In genomic region chr11:77073328-77074001, GRCh38 we compare ENCODE assay signal across 8 cellular contexts. TPM values are rescaled to one million over a fixed set of nuclear protein-coding genes. Genes with fewer than 3 reads are reported as not detected.
DNase-seq lines count a peak whose midpoint lies in the region; ATAC-seq, FAIRE-seq and TF ChIP-seq lines count a peak whose summit lies in the region.

No MANE protein-coding gene starts in this region.

- FAIRE-seq in GM12891 (lab: Jason Lieb, UNC), result no peak

- DNase-seq in activated naive CD4-positive, alpha-beta T cell treated with anti-CD3 and anti-CD28 coated beads, Interleukin-2, amount 50 U/mL, for 72 hours (ENCODE audit: low spot score in 2 of 2), result no peak
- no peak for DNase-seq in activated naive CD4-positive, alpha-beta T cell treated with anti-CD3 and anti-CD28 coated beads for 36 hours
- peak in 33 of 58 donors; percentile 13 to 85 (median 36) for DNase-seq in anterior cingulate cortex (lab: John Stamatoyannopoulos, UW)
- peak; percentile 87 for DNase-seq in left ventricle myocardium superior
- peak; percentile 90 for DNase-seq in sciatic nerve (ENCODE audit: low spot score)
- no peak for DNase-seq in GM12891 (ENCODE audit: insufficient read length, low spot score)
- DNase-seq in SIG-M5 (lab: John Stamatoyannopoulos, UW), result no peak

- H3K27me3 Mint-ChIP-seq in activated naive CD4-positive, alpha-beta T cell treated with anti-CD3 and anti-CD28 coated beads for 36 hours (ENCODE audit: low read depth), result no peaks in the 10 kb centered on the region

- peak overlapping the region in 1 of 2 donors; percentile 73 for H3K27ac Mint-ChIP-seq in activated naive CD4-positive, alpha-beta T cell treated with anti-CD3 and anti-CD28 coated beads, Interleukin-2, amount 50 U/mL, for 72 hours
- no peak overlapping the region for H3K27ac Mint-ChIP-seq in activated naive CD4-positive, alpha-beta T cell treated with anti-CD3 and anti-CD28 coated beads for 36 hours

- CTCF ChIA-PET in activated naive CD4-positive, alpha-beta T cell treated with anti-CD3 and anti-CD28 coated beads for 36 hours (lab: Charles Lee), result interaction anchor here (1.0 to 4.1 kb wide), 2 partner anchors 9 to 18 kb away, joined by 4 to 19 read pairs; no protein-coding TSS in a partner anchor

- intact Hi-C loops in activated naive CD4-positive, alpha-beta T cell treated with anti-CD3 and anti-CD28 coated beads for 36 hours (cut with micrococcal nuclease), result no loop called here
- intact Hi-C loops in left ventricle myocardium superior (cut with micrococcal nuclease), result no loop called here
- intact Hi-C loops in sciatic nerve (cut with DNase I), result no loop called here

- H3K36me3 Mint-ChIP-seq in activated naive CD4-positive, alpha-beta T cell treated with anti-CD3 and anti-CD28 coated beads, Interleukin-2, amount 50 U/mL, for 72 hours, result no peaks in the 10 kb centered on the region
- H3K36me3 Mint-ChIP-seq in activated naive CD4-positive, alpha-beta T cell treated with anti-CD3 and anti-CD28 coated beads for 36 hours (ENCODE audit: low read depth), result no peaks in the 10 kb centered on the region

- peak; percentile 24 to 71 for ATAC-seq in activated naive CD4-positive, alpha-beta T cell treated with anti-CD3 and anti-CD28 coated beads, Interleukin-2, amount 50 U/mL, for 72 hours
- ATAC-seq in left ventricle myocardium superior (peak; percentile 98), sciatic nerve (peak; percentile 98)
- ATAC-seq in activated CD4-positive, CD25-positive, alpha-beta regulatory T cell treated with anti-CD3 and anti-CD28 coated beads, Interleukin-2, amount 50 U/mL, for 24 hours, result no peak

- no peak for TF ChIP-seq POLR2A in GM12891 (IDR thresholded peaks at IDR 0.05; ENCODE audit: low read depth, low read length)

- peaks cover 13% of the 10 kb centered on the region for H3K4me1 Mint-ChIP-seq in activated naive CD4-positive, alpha-beta T cell treated with anti-CD3 and anti-CD28 coated beads for 36 hours (ENCODE audit: low read depth)

- no peaks in the 10 kb centered on the region for H3K9me3 Mint-ChIP-seq in activated naive CD4-positive, alpha-beta T cell treated with anti-CD3 and anti-CD28 coated beads, Interleukin-2, amount 50 U/mL, for 72 hours
- H3K9me3 Mint-ChIP-seq in activated naive CD4-positive, alpha-beta T cell treated with anti-CD3 and anti-CD28 coated beads for 36 hours, result peaks cover 3% of the 10 kb centered on the region

- H3K4me3 Mint-ChIP-seq in activated naive CD4-positive, alpha-beta T cell treated with anti-CD3 and anti-CD28 coated beads for 36 hours, result no peak overlapping the region

TF ChIP-seq in GM12891, 5 proteins besides CTCF, POLR2A, EP300 and RAD21:
- TF ChIP-seq PAX5 (IDR thresholded peaks at IDR 0.05; ENCODE audit: insufficient read depth, low read length, severe bottlenecking) (no peak), SPI1 (IDR thresholded peaks at IDR 0.05; ENCODE audit: low read depth, low read length) (no peak), POLR2AphosphoS5 (IDR thresholded peaks at IDR 0.05; ENCODE audit: low read depth, low read length) (no peak), POU2F2 (IDR thresholded peaks at IDR 0.05; ENCODE audit: low read depth, low read length) (no peak), TAF1 (IDR thresholded peaks at IDR 0.05; ENCODE audit: low read depth, low read length) (no peak)
TF ChIP-seq in GM12891: peak in this region for 0.

RNA-seq across cellular contexts. Expression of gene CAPN5, which starts 6.7 kb away (rescaled TPM):
- total RNA-seq in activated naive CD4-positive, alpha-beta T cell treated with anti-CD3 and anti-CD28 coated beads, Interleukin-2, amount 50 U/mL, for 72 hours, result 1 to 10 TPM in 1 of 2 donors, under 1 TPM in 1; 0.89 to 2.5 TPM
- 1 to 10 TPM in 1 of 2 experiments, under 1 TPM in 1; 0.79 to 1.5 TPM for total RNA-seq in activated naive CD4-positive, alpha-beta T cell treated with anti-CD3 and anti-CD28 coated beads for 36 hours
- total RNA-seq in left ventricle myocardium superior (2.5 TPM), sciatic nerve (20.1 TPM)
- polyA plus RNA-seq in GM12891 (2012; ENCODE audit: low read depth, missing spikeins), result 0.12 TPM

RNA-seq across cellular contexts. Expression of gene OMP, which starts 29.2 kb away (rescaled TPM):
- total RNA-seq in activated naive CD4-positive, alpha-beta T cell treated with anti-CD3 and anti-CD28 coated beads, Interleukin-2, amount 50 U/mL, for 72 hours, result not detected
- not detected for total RNA-seq in activated naive CD4-positive, alpha-beta T cell treated with anti-CD3 and anti-CD28 coated beads for 36 hours
- total RNA-seq in left ventricle myocardium superior (not detected), sciatic nerve (2.8 TPM)
- not detected for polyA plus RNA-seq in GM12891 (2012; ENCODE audit: low read depth, missing spikeins)

RNA-seq across cellular contexts. Expression of gene B3GNT6, which starts 39.3 kb away (rescaled TPM):
- total RNA-seq in activated naive CD4-positive, alpha-beta T cell treated with anti-CD3 and anti-CD28 coated beads, Interleukin-2, amount 50 U/mL, for 72 hours, result not detected
- not detected for total RNA-seq in activated naive CD4-positive, alpha-beta T cell treated with anti-CD3 and anti-CD28 coated beads for 36 hours
- total RNA-seq in left ventricle myocardium superior, result not detected
- not detected for total RNA-seq in sciatic nerve
- not detected for polyA plus RNA-seq in GM12891 (2012; ENCODE audit: low read depth, missing spikeins)

RNA-seq across cellular contexts. Expression of gene MYO7A, which starts 54.6 kb away (rescaled TPM):
- under 1 TPM in 1 of 2 donors, not detected in 1; 0.32 TPM for total RNA-seq in activated naive CD4-positive, alpha-beta T cell treated with anti-CD3 and anti-CD28 coated beads, Interleukin-2, amount 50 U/mL, for 72 hours
- not detected for total RNA-seq in activated naive CD4-positive, alpha-beta T cell treated with anti-CD3 and anti-CD28 coated beads for 36 hours
- total RNA-seq in left ventricle myocardium superior, result 4.6 TPM
- 16.7 TPM for total RNA-seq in sciatic nerve
- 0.03 TPM for polyA plus RNA-seq in GM12891 (2012; ENCODE audit: low read depth, missing spikeins)

Comparison
In these comparisons a context has a peak if more than half of its experiments do, and no peak if none do; other contexts are left out.
1. ATAC-seq: peak in activated naive CD4-positive, alpha-beta T cell treated with anti-CD3 and anti-CD28 coated beads, Interleukin-2, amount 50 U/mL, for 72 hours (2 of 2), left ventricle myocardium superior (single experiment) and sciatic nerve (single experiment); none in activated CD4-positive, CD25-positive, alpha-beta regulatory T cell treated with anti-CD3 and anti-CD28 coated beads, Interleukin-2, amount 50 U/mL, for 24 hours (0 of 2).
2. DNase-seq: peak in anterior cingulate cortex (33 of 58), left ventricle myocardium superior (single experiment) and sciatic nerve (single experiment); none in activated naive CD4-positive, alpha-beta T cell treated with anti-CD3 and anti-CD28 coated beads, Interleukin-2, amount 50 U/mL, for 72 hours (0 of 2), activated naive CD4-positive, alpha-beta T cell treated with anti-CD3 and anti-CD28 coated beads for 36 hours (single experiment), GM12891 (single experiment) and SIG-M5 (single experiment).